In the genomic region with DNA sequence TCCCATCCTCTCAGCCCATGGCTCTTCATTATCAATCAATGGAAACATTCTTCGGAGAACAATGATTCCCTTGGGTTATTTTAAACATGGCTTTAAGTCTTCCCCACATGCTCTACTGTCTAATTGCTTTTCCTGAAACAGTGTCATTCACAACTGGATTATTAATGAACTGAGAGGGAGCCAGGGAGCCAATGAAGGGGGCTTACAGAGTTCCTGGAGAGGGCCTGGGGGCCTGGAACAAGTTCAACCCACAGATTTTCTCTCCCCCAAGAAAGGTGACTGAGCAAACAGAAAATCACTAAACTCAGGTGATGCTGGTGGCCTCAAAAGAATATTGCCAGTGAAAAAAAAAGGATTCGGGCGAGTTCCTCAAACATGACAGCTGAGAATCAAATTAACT, we compare ENCODE assay signal across 11 cellular contexts. TPM values are rescaled to one million over a fixed set of nuclear protein-coding genes. Genes with fewer than 3 reads are reported as not detected.
DNase-seq lines count a peak whose midpoint lies in the region; ATAC-seq and TF ChIP-seq lines count a peak whose summit lies in the region.
"Had no signal": no experiment of that assay in that cellular context is flagged by ENCODE, and none has a peak within 500 bp of the region (broad histone marks: within the 10 kb centered on the region; RNA-seq: fewer than 3 reads in every experiment).

No MANE protein-coding gene starts in this region.

- TF ChIP-seq EP300 in upper lobe of left lung (IDR thresholded peaks at IDR 0.05), result no peak

- peaks cover 0 to 3% of the 10 kb centered on the region in 2 donors for H3K36me3 Mint-ChIP-seq in naive B cell

- no peak for TF ChIP-seq POLR2A in upper lobe of left lung (IDR thresholded peaks at IDR 0.05)

- peaks cover 55% of the 10 kb centered on the region for H3K4me1 ChIP-seq in left ventricle myocardium inferior
- H3K4me1 ChIP-seq in right atrium auricular region, result peaks cover 0 to 28% of the 10 kb centered on the region in 2 donors
- H3K4me1 ChIP-seq in upper lobe of left lung, result peaks cover 32 to 47% (median 35%) of the 10 kb centered on the region in 4 donors

- H3K36me3 ChIP-seq in left ventricle myocardium inferior (no peaks in the 10 kb centered on the region), right atrium auricular region (no peaks in the 10 kb centered on the region), upper lobe of left lung (no peaks in the 10 kb centered on the region)
- H3K36me3 ChIP-seq: brain microvascular endothelial cell had no signal

- 66 to 78% methylated on average over 3 of the region's 3 CpGs for WGBS in upper lobe of left lung, 2 donors

- H3K27ac Mint-ChIP-seq in naive B cell, result peak overlapping the region; percentile 93 to 100 (median 99)

- peaks cover 44% of the 10 kb centered on the region for H3K27me3 ChIP-seq in left ventricle myocardium inferior (ENCODE audit: low read depth)
- peaks cover 5 to 8% of the 10 kb centered on the region in 2 donors for H3K27me3 ChIP-seq in right atrium auricular region
- peaks cover 0 to 20% (median 14%) of the 10 kb centered on the region in 4 donors for H3K27me3 ChIP-seq in upper lobe of left lung

- ATAC-seq in naive B cell (ENCODE audit: low read depth in 2 of 2) (no peak), upper lobe of left lung (ENCODE audit: low FRiP score in 2 of 2) (no peak)

- no peak for DNase-seq in left ventricle myocardium inferior
- DNase-seq in right atrium auricular region (ENCODE audit: low spot score), result no peak
- no peak for DNase-seq in naive B cell
- no peak for DNase-seq in upper lobe of left lung
- DNase-seq in NK-92 treated with Interleukin-12 subunit alpha and Interleukin-12 subunit beta, amount 100 ng/mL, for 24 hours (lab: John Stamatoyannopoulos, UW), result no peak
- DNase-seq in DMS153 treated with DMSO at 0.1 percent for 48 hours (lab: John Stamatoyannopoulos, UW; ENCODE audit: unreplicated experiment), result no peak
- DNase-seq in NOMO-1 treated with dmso at 0.1 percent for 144 hours (lab: John Stamatoyannopoulos, UW; ENCODE audit: unreplicated experiment), result no peak
- DNase-seq: brain microvascular endothelial cell, NCI-H146 had no signal

- H3K27me3 Mint-ChIP-seq in naive B cell, result no peaks in the 10 kb centered on the region

- H3K4me3 ChIP-seq in left ventricle myocardium inferior (no peak overlapping the region), right atrium auricular region (no peak overlapping the region), upper lobe of left lung (no peak overlapping the region)

- peak overlapping the region; percentile 91 for H3K27ac ChIP-seq in left ventricle myocardium inferior (replicated peaks)
- H3K27ac ChIP-seq in right atrium auricular region, result peak overlapping the region in 1 of 2 donors; percentile 29
- peak overlapping the region; percentile 96 for H3K27ac ChIP-seq in angular gyrus (ENCODE audit: low read depth, low read length)
- peak overlapping the region; percentile 81 to 90 (median 84) for H3K27ac ChIP-seq in upper lobe of left lung
- H3K27ac ChIP-seq: brain microvascular endothelial cell had no signal

- H3K9me3 ChIP-seq in left ventricle myocardium inferior (replicated peaks) (no peaks in the 10 kb centered on the region), right atrium auricular region (no peaks in the 10 kb centered on the region), upper lobe of left lung (no peaks in the 10 kb centered on the region)

- H3K9me3 Mint-ChIP-seq in naive B cell, result no peaks in the 10 kb centered on the region

- peaks cover 31 to 45% (median 45%) of the 10 kb centered on the region in 3 donors for H3K4me1 Mint-ChIP-seq in naive B cell

- peak overlapping the region in 7 of 8 donors; percentile 74 to 94 (median 93) for H3K4me3 Mint-ChIP-seq in naive B cell

- intact Hi-C loops in left ventricle myocardium inferior (cut with micrococcal nuclease), result loop anchor here (10.0 kb wide), 1 partner anchor 71 kb away; no protein-coding TSS in a partner anchor

- no peak for TF ChIP-seq CTCF in left ventricle myocardium inferior (IDR thresholded peaks at IDR 0.05; ENCODE audit: borderline replicate concordance)
- no peak for TF ChIP-seq CTCF in right atrium auricular region (IDR thresholded peaks at IDR 0.05)
- no peak for TF ChIP-seq CTCF in upper lobe of left lung (IDR thresholded peaks at IDR 0.05)

RNA-seq across cellular contexts. Expression of gene PPP1R16B, which starts 1.3 kb away (rescaled TPM):
- total RNA-seq in left ventricle myocardium inferior (6.3 TPM), right atrium auricular region (1 to 10 TPM in 1 of 2 donors, under 1 TPM in 1; 0.96 to 6.6 TPM), upper lobe of left lung (10 to 100 TPM in 2 of 6 donors, 1 to 10 TPM in 4; 7.4 to 16.8 (median 8.8) TPM)
- 10 to 100 TPM; 22.1 to 54.6 (median 38.4) TPM for polyA plus RNA-seq in naive B cell (ENCODE audit: low read depth in 6 of 6)
- total RNA-seq: fibroblast of villous mesenchyme had no signal

RNA-seq across cellular contexts. Expression of gene ACTR5, which starts 56.0 kb away (rescaled TPM):
- total RNA-seq in left ventricle myocardium inferior (3.1 TPM), right atrium auricular region (1 to 10 TPM; 2.8 to 5.6 TPM), upper lobe of left lung (10 to 100 TPM in 1 of 6 donors, 1 to 10 TPM in 5; 7.2 to 23.0 (median 8.8) TPM)
- 1 to 10 TPM; 3.5 to 9.6 (median 7.7) TPM for polyA plus RNA-seq in naive B cell (ENCODE audit: low read depth in 6 of 6)
